In the genomic region with DNA sequence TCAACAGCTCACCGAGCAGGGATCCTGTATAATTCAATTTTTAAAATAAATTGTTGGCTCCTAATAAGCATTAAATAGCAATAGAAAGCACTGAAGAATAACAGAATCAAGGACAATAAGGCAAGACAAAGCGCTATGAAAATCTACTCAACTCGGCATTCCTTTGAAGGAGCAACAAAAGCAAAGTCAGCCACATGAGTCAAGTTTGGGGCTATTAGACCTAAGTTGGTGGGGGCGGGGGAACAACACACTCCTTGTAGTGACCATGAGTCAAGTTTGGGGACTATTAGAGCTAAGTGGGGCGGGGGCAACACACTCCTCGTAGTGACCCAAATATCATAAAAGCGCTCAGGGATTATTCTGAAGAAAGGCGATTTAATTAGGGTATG, we compare ENCODE assay signal across 26 cellular contexts.
DNase-seq lines count a peak whose midpoint lies in the region; ATAC-seq and TF ChIP-seq lines count a peak whose summit lies in the region.
"Had no signal": no experiment of that assay in that cellular context is flagged by ENCODE, and none has a peak within 500 bp of the region (broad histone marks: within the 10 kb centered on the region; RNA-seq: fewer than 3 reads in every experiment).

No MANE protein-coding gene starts in this region.

- intact Hi-C loops in MCF 10A (cut with micrococcal nuclease) (no loop called here), breast epithelium (cut with DNase I; ENCODE audit: low total_unique reads) (loop anchor here (5.0 kb wide), 1 partner anchor 508 kb away; no protein-coding TSS in a partner anchor), esophagus muscularis mucosa (cut with DNase I) (no loop called here)

- no peaks in the 10 kb centered on the region for H3F3A ChIP-seq in smooth muscle cell (ENCODE audit: low read depth)

- no peak overlapping the region for H3K9ac ChIP-seq in smooth muscle cell (ENCODE audit: low read depth)
- H3K9ac ChIP-seq: BLaER1, GM23248, KMS-11 had no signal

- WGBS in smooth muscle cell (ENCODE audit: low lambda C conversion rate): 76% methylated on average over 8 of the region's 8 CpGs
- WGBS in esophagus muscularis mucosa: 95% methylated on average over 8 of the region's 8 CpGs

- H3K4me1 Mint-ChIP-seq in MCF 10A (ENCODE audit: insufficient read depth, unreplicated experiment): peaks cover 17% of the 10 kb centered on the region
- H3K4me1 Mint-ChIP-seq in activated CD8-positive, alpha-beta T cell treated with anti-CD3 and anti-CD28 coated beads, Interleukin-2, amount 10 ng/mL, durations not matched to agents 7 days and 5 days (ENCODE audit: low read depth): no peaks in the 10 kb centered on the region
- H3K4me1 Mint-ChIP-seq: CD4-positive, alpha-beta memory T cell had no signal

- H3K9me3 ChIP-seq in breast epithelium (peaks cover 0 to 8% of the 10 kb centered on the region in 2 donors), smooth muscle cell (replicated peaks; ENCODE audit: low read depth) (no peaks in the 10 kb centered on the region), esophagus muscularis mucosa (no peaks in the 10 kb centered on the region)
- H3K9me3 ChIP-seq: BLaER1, Caco-2 had no signal

- H3K27me3 Mint-ChIP-seq in MCF 10A (ENCODE audit: insufficient read depth, unreplicated experiment): no peaks in the 10 kb centered on the region
- H3K27me3 Mint-ChIP-seq in activated CD8-positive, alpha-beta T cell treated with anti-CD3 and anti-CD28 coated beads, Interleukin-2, amount 10 ng/mL, durations not matched to agents 7 days and 5 days (ENCODE audit: low read depth): no peaks in the 10 kb centered on the region
- H3K27me3 Mint-ChIP-seq: CD4-positive, alpha-beta memory T cell had no signal

- no peak overlapping the region for H3K27ac ChIP-seq in breast epithelium
- H3K27ac ChIP-seq in smooth muscle cell (ENCODE audit: low read depth): no peak overlapping the region
- H3K27ac ChIP-seq in esophagus muscularis mucosa (replicated peaks in 1 of 4): no peak overlapping the region
- H3K27ac ChIP-seq: 22Rv1, BLaER1, GM23248, KMS-11 had no signal

- peaks cover 10% of the 10 kb centered on the region for H3K9me3 Mint-ChIP-seq in MCF 10A (ENCODE audit: unreplicated experiment)
- H3K9me3 Mint-ChIP-seq in activated CD8-positive, alpha-beta T cell treated with anti-CD3 and anti-CD28 coated beads, Interleukin-2, amount 10 ng/mL, durations not matched to agents 7 days and 5 days (ENCODE audit: insufficient read depth): no peaks in the 10 kb centered on the region

- TF ChIP-seq POLR2A in breast epithelium (IDR thresholded peaks at IDR 0.05) (no peak), esophagus muscularis mucosa (IDR thresholded peaks at IDR 0.05; ENCODE audit: low read depth) (no peak)

- H3K79me2 ChIP-seq in smooth muscle cell (ENCODE audit: low read depth): no peaks in the 10 kb centered on the region

- BruUV-seq in MCF 10A (replicated peaks; lab: Mats Ljungman, UMichigan): no TSS peak

- DNase-seq in MCF 10A (ENCODE audit: unreplicated experiment) (no peak), breast epithelium (ENCODE audit: low spot score in 2 of 2) (no peak), dermis blood vessel endothelial cell (peak; percentile 7), iris pigment epithelial cell (ENCODE audit: low read depth) (peak; percentile 12), smooth muscle cell (lab: John Stamatoyannopoulos, UW; ENCODE audit: unreplicated experiment) (no peak), esophagus muscularis mucosa (ENCODE audit: extremely low spot score) (no peak), cerebellar cortex (ENCODE audit: low spot score) (no peak)
- no peak for DNase-seq in activated CD8-positive, alpha-beta T cell treated with anti-CD3 and anti-CD28 coated beads, Interleukin-2, amount 10 ng/mL, durations not matched to agents 7 days and 5 days
- DNase-seq: ACHN; Caco-2; CD4-positive, alpha-beta memory T cell; DMS 273 treated with DMSO at 0.1 percent for 48 hours; DND-41; GM23248; IMR-90; NCI-H1694; NCI-H2171; NCI-H524 treated with DMSO at 0.1 percent for 48 hours; NCI-H82; PC-3; SHP77 had no signal

- no peaks in the 10 kb centered on the region for H4K20me1 ChIP-seq in smooth muscle cell (ENCODE audit: low read depth)
- H4K20me1 ChIP-seq: BLaER1 had no signal

- peak overlapping the region; percentile 24 for H3K4me2 ChIP-seq in smooth muscle cell
- H3K4me2 ChIP-seq: BLaER1, KMS-11 had no signal

- peaks cover 6% of the 10 kb centered on the region for H3K36me3 Mint-ChIP-seq in MCF 10A (ENCODE audit: insufficient read depth, unreplicated experiment)
- H3K36me3 Mint-ChIP-seq in activated CD8-positive, alpha-beta T cell treated with anti-CD3 and anti-CD28 coated beads, Interleukin-2, amount 10 ng/mL, durations not matched to agents 7 days and 5 days (ENCODE audit: low read depth): no peaks in the 10 kb centered on the region

- H3K27me3 ChIP-seq in breast epithelium: no peaks in the 10 kb centered on the region
- H3K27me3 ChIP-seq in smooth muscle cell (ENCODE audit: low read depth): no peaks in the 10 kb centered on the region
- H3K27me3 ChIP-seq in esophagus muscularis mucosa: no peaks in the 10 kb centered on the region
- H3K27me3 ChIP-seq: BLaER1 had no signal

- ATAC-seq in activated CD8-positive, alpha-beta T cell treated with anti-CD3 and anti-CD28 coated beads, Interleukin-2, amount 10 ng/mL, durations not matched to agents 7 days and 5 days: no peak
- ATAC-seq: GM12878, HCT116, PC-3 had no signal

- TF ChIP-seq CTCF in MCF 10A (IDR thresholded peaks at IDR 0.05; ENCODE audit: unreplicated experiment) (no peak), breast epithelium (IDR thresholded peaks at IDR 0.05) (no peak), smooth muscle cell (IDR thresholded peaks at IDR 0.05; ENCODE audit: borderline replicate concordance, insufficient read depth, poor library complexity, severe bottlenecking) (no peak), esophagus muscularis mucosa (IDR thresholded peaks at IDR 0.05) (no peak)

- H3K4me3 Mint-ChIP-seq in MCF 10A (ENCODE audit: unreplicated experiment): peak overlapping the region; percentile 10
- H3K4me3 Mint-ChIP-seq in activated CD8-positive, alpha-beta T cell treated with anti-CD3 and anti-CD28 coated beads, Interleukin-2, amount 10 ng/mL, durations not matched to agents 7 days and 5 days: no peak overlapping the region
- H3K4me3 Mint-ChIP-seq: CD4-positive, alpha-beta memory T cell had no signal

- TF ChIP-seq EP300 in esophagus muscularis mucosa (IDR thresholded peaks at IDR 0.05): no peak

- H3K4me3 ChIP-seq in breast epithelium (no peak overlapping the region), smooth muscle cell (no peak overlapping the region), esophagus muscularis mucosa (no peak overlapping the region)
- H3K4me3 ChIP-seq: BLaER1, GM12878, GM23248 had no signal

- POLR2A ChIA-PET in MCF 10A (lab: Yijun Ruan, JAX): interaction anchor here (0.6 to 1.5 kb wide), 7 partner anchors 9 to 793 kb away, joined by 3 to 5 read pairs (median 3); no protein-coding TSS in a partner anchor
- POLR2A ChIA-PET in activated CD8-positive, alpha-beta T cell treated with anti-CD3 and anti-CD28 coated beads, Interleukin-2, amount 10 ng/mL, durations not matched to agents 7 days and 5 days (lab: Charles Lee): no interaction called here

- H3K4me1 ChIP-seq in breast epithelium (no peaks in the 10 kb centered on the region), smooth muscle cell (ENCODE audit: low read depth) (peaks cover 9% of the 10 kb centered on the region), esophagus muscularis mucosa (no peaks in the 10 kb centered on the region)

- H3K27ac Mint-ChIP-seq in MCF 10A (ENCODE audit: low read depth, unreplicated experiment): peak overlapping the region; percentile 50
- no peak overlapping the region for H3K27ac Mint-ChIP-seq in activated CD8-positive, alpha-beta T cell treated with anti-CD3 and anti-CD28 coated beads, Interleukin-2, amount 10 ng/mL, durations not matched to agents 7 days and 5 days
- H3K27ac Mint-ChIP-seq: CD4-positive, alpha-beta memory T cell had no signal

- CTCF ChIA-PET in MCF 10A (lab: Yijun Ruan, JAX): interaction anchor here (0.5 to 1.3 kb wide), 2 partner anchors 374 to 547 kb away, joined by 3 to 5 read pairs; no protein-coding TSS in a partner anchor
- CTCF ChIA-PET in activated CD8-positive, alpha-beta T cell treated with anti-CD3 and anti-CD28 coated beads, Interleukin-2, amount 10 ng/mL, durations not matched to agents 7 days and 5 days (lab: Charles Lee): no interaction called here

- no peak overlapping the region for H2AFZ ChIP-seq in smooth muscle cell (ENCODE audit: low read depth)
- H2AFZ ChIP-seq: GM23248 had no signal

- H3K36me3 ChIP-seq in breast epithelium (no peaks in the 10 kb centered on the region), smooth muscle cell (ENCODE audit: low read depth) (no peaks in the 10 kb centered on the region), esophagus muscularis mucosa (peaks cover 0 to 3% (median 0%) of the 10 kb centered on the region in 4 donors)

Comparison
In these comparisons a context has a peak if more than half of its experiments do, and no peak if none do; other contexts are left out.
1. DNase-seq: peak in dermis blood vessel endothelial cell (single experiment) and iris pigment epithelial cell (single experiment); none in MCF 10A (single experiment), breast epithelium (0 of 2), smooth muscle cell (single experiment), activated CD8-positive, alpha-beta T cell treated with anti-CD3 and anti-CD28 coated beads, Interleukin-2, amount 10 ng/mL, durations not matched to agents 7 days and 5 days (single experiment), esophagus muscularis mucosa (single experiment) and cerebellar cortex (single experiment).